In genomic region chr12:1505151-1505450, GRCh38 we compare ENCODE assay signal across 18 cellular contexts.
DNase-seq lines count a peak whose midpoint lies in the region; ATAC-seq and TF ChIP-seq lines count a peak whose summit lies in the region.
"Had no signal": no experiment of that assay in that cellular context is flagged by ENCODE, and none has a peak within 500 bp of the region (broad histone marks: within the 10 kb centered on the region; RNA-seq: fewer than 3 reads in every experiment).

No MANE protein-coding gene starts in this region.

- H3K9me3 Mint-ChIP-seq in nephron progenitor cell = no peaks in the 10 kb centered on the region
- H3K9me3 Mint-ChIP-seq: CD4-positive, alpha-beta T cell; GM23338 had no signal

- H3K36me3 ChIP-seq in RWPE2 (ENCODE audit: low read depth) (no peaks in the 10 kb centered on the region), upper lobe of right lung (no peaks in the 10 kb centered on the region)

- no peak overlapping the region for H3K4me3 ChIP-seq in RWPE2 (ENCODE audit: severe bottlenecking)
- H3K4me3 ChIP-seq in upper lobe of right lung = no peak overlapping the region
- H3K4me3 ChIP-seq: GM23338 had no signal

- TF ChIP-seq CTCF in RWPE2 (IDR thresholded peaks at IDR 0.05; ENCODE audit: poor library complexity, severe bottlenecking) (no peak), nephron progenitor cell (IDR thresholded peaks at IDR 0.05) (no peak), upper lobe of right lung (IDR thresholded peaks at IDR 0.05) (no peak)

- H3K36me3 Mint-ChIP-seq in nephron progenitor cell (ENCODE audit: low read depth) = no peaks in the 10 kb centered on the region

- H3K27me3 Mint-ChIP-seq in nephron progenitor cell (ENCODE audit: low read depth, poor library complexity) = peaks cover 4% of the 10 kb centered on the region

- H3K27me3 ChIP-seq in RWPE2 (ENCODE audit: insufficient read depth, poor library complexity, severe bottlenecking) (no peaks in the 10 kb centered on the region), upper lobe of right lung (no peaks in the 10 kb centered on the region)

- H3K4me1 Mint-ChIP-seq in nephron progenitor cell = peaks cover 78% of the 10 kb centered on the region

- H3K4me1 ChIP-seq in RWPE2 (ENCODE audit: insufficient read depth, poor library complexity, severe bottlenecking) (no peaks in the 10 kb centered on the region), upper lobe of right lung (no peaks in the 10 kb centered on the region)

- H3K27ac ChIP-seq in RWPE2 (ENCODE audit: poor library complexity, severe bottlenecking) (no peak overlapping the region), upper lobe of right lung (no peak overlapping the region)
- H3K27ac ChIP-seq: C4-2B, HL-60 had no signal

- H3K27ac Mint-ChIP-seq in nephron progenitor cell = peak overlapping the region; percentile 30
- H3K27ac Mint-ChIP-seq: B cell, GM23338, HFFc6 had no signal

- no peak for ATAC-seq in RWPE2 (ENCODE audit: low read depth)
- ATAC-seq in upper lobe of right lung = peak; percentile 21
- ATAC-seq in GM18870 (IDR thresholded peaks at IDR 0.05; ENCODE audit: unreplicated experiment) = no peak
- ATAC-seq in GM18907 (IDR thresholded peaks at IDR 0.05; ENCODE audit: unreplicated experiment) = no peak
- no peak for ATAC-seq in GM21717 (IDR thresholded peaks at IDR 0.05; ENCODE audit: unreplicated experiment)
- ATAC-seq: HCT116 had no signal

- H3K9me3 ChIP-seq in RWPE2 (ENCODE audit: severe bottlenecking) (no peaks in the 10 kb centered on the region), upper lobe of right lung (no peaks in the 10 kb centered on the region)

- peak; percentile 19 for DNase-seq in activated effector memory CD4-positive, alpha-beta T cell treated with anti-CD3 and anti-CD28 coated beads, Interleukin-2, amount 50 U/mL, for 16 hours
- DNase-seq in activated effector memory CD4-positive, alpha-beta T cell treated with Interleukin-2 at 50 U/mL for 16 hours = no peak
- DNase-seq in RWPE2 (ENCODE audit: low spot score) = peak; percentile 46
- no peak for DNase-seq in nephron progenitor cell
- DNase-seq in upper lobe of right lung = no peak
- DNase-seq: 8988T; CD4-positive, alpha-beta T cell; DMS153; DMS79; HFFc6 had no signal

- peak overlapping the region; percentile 5 for H3K4me3 Mint-ChIP-seq in nephron progenitor cell
- H3K4me3 Mint-ChIP-seq: B cell, GM23338, HFFc6 had no signal

- intact Hi-C loops in upper lobe of right lung (cut with DNase I) = no loop called here

Comparison
In these comparisons a context has a peak if more than half of its experiments do, and no peak if none do; other contexts are left out.
1. DNase-seq: peak in activated effector memory CD4-positive, alpha-beta T cell treated with anti-CD3 and anti-CD28 coated beads, Interleukin-2, amount 50 U/mL, for 16 hours (single experiment) and RWPE2 (single experiment); none in activated effector memory CD4-positive, alpha-beta T cell treated with Interleukin-2 at 50 U/mL for 16 hours (single experiment), nephron progenitor cell (single experiment) and upper lobe of right lung (single experiment).